Comparison of ENCODE assay signal across 23 cellular contexts in genomic region chr4:119593698-119594097, GRCh38. TPM values are rescaled to one million over a fixed set of nuclear protein-coding genes. Genes with fewer than 3 reads are reported as not detected.
DNase-seq lines count a peak whose midpoint lies in the region; ATAC-seq and TF ChIP-seq lines count a peak whose summit lies in the region.
"Had no signal": no experiment of that assay in that cellular context is flagged by ENCODE, and none has a peak within 500 bp of the region (broad histone marks: within the 10 kb centered on the region; RNA-seq: fewer than 3 reads in every experiment).

No MANE protein-coding gene starts in this region.

- no peaks in the 10 kb centered on the region for H3K27me3 ChIP-seq in sigmoid colon
- H3K27me3 ChIP-seq: BLaER1 treated with 17β-estradiol and CSF1 and Interleukin-3, amounts not matched to agents 10 nM and 100 nM had no signal

- intact Hi-C loops in left colon (cut with DNase I, micrococcal nuclease) = no loop called here
- intact Hi-C loops in sigmoid colon (cut with DNase I) = no loop called here

- TF ChIP-seq POLR2A in sigmoid colon (IDR thresholded peaks at IDR 0.05) = no peak

- DNase-seq in NCI-H524 (lab: John Stamatoyannopoulos, UW) = peak; percentile 19 to 30
- no peak for DNase-seq in NCI-H524 treated with DMSO at 0.1 percent for 48 hours (lab: John Stamatoyannopoulos, UW)
- DNase-seq in SK-N-DZ (ENCODE audit: low spot score) = peak; percentile 17
- no peak for DNase-seq in left colon
- DNase-seq in sigmoid colon = no peak
- DNase-seq in NCI-H1048 (lab: John Stamatoyannopoulos, UW) = no peak
- no peak for DNase-seq in NCI-H2029 treated with DMSO at 0.1 percent for 48 hours (lab: John Stamatoyannopoulos, UW)
- DNase-seq: 8988T; ACHN; AML-193; BE2C; CD4-positive, alpha-beta T cell; CD8-positive, alpha-beta memory T cell; DMS 273 treated with DMSO at 0.1 percent for 48 hours; DMS79; EL; GDM1; GM23248; H7; HCEC 1CT had no signal

- peak overlapping the region; percentile 22 to 80 (median 74) for H3K27ac ChIP-seq in sigmoid colon
- H3K27ac ChIP-seq: A549; BLaER1 treated with 17β-estradiol and CSF1 and Interleukin-3, amounts not matched to agents 10 nM and 100 nM; GM23248 had no signal

- WGBS in sigmoid colon, 2 donors = 64 to 75% methylated on average over 5 of the region's 5 CpGs

- peaks cover 0 to 20% (median 12%) of the 10 kb centered on the region in 4 donors for H3K36me3 ChIP-seq in sigmoid colon
- H3K36me3 ChIP-seq: BE2C had no signal

- peak; percentile 73 for ATAC-seq in left colon
- ATAC-seq: A549, GM12878 had no signal

- no peaks in the 10 kb centered on the region for H3K9me3 ChIP-seq in sigmoid colon
- H3K9me3 ChIP-seq: A549, BE2C had no signal

- TF ChIP-seq CTCF in sigmoid colon (IDR thresholded peaks at IDR 0.05) = no peak

- no peak overlapping the region for H3K4me3 ChIP-seq in sigmoid colon
- H3K4me3 ChIP-seq: A549; BLaER1 treated with 17β-estradiol and CSF1 and Interleukin-3, amounts not matched to agents 10 nM and 100 nM; GM12878; GM23248 had no signal

- peaks cover 0 to 76% (median 55%) of the 10 kb centered on the region in 4 donors for H3K4me1 ChIP-seq in sigmoid colon
- H3K4me1 ChIP-seq: A549; BE2C; BLaER1 treated with 17β-estradiol and CSF1 and Interleukin-3, amounts not matched to agents 10 nM and 100 nM had no signal

- no peak for TF ChIP-seq EP300 in sigmoid colon (IDR thresholded peaks at IDR 0.05)

RNA-seq across cellular contexts. Expression of gene PDE5A, which starts 34.9 kb away (rescaled TPM):
- polyA plus RNA-seq in SK-N-DZ (2014; cell fraction: cytosol; rRNA removed) = 2.5 TPM in 2 replicates
- polyA plus RNA-seq in SK-N-DZ (2014; cell fraction: nucleus; rRNA removed) = 3.9 and 4.9 TPM in 2 replicates
- 10 to 100 TPM; 30.7 to 53.6 TPM for total RNA-seq in left colon
- total RNA-seq in sigmoid colon = 100 to 1,000 TPM; 138 to 209 (median 149) TPM
- 1 to 10 TPM; 5.5 to 9.0 (median 7.4) TPM for polyA plus RNA-seq in sigmoid colon

Comparison
In these comparisons a context has a peak if more than half of its experiments do, and no peak if none do; other contexts are left out.
1. DNase-seq: peak in NCI-H524 (2 of 2) and SK-N-DZ (single experiment); none in NCI-H524 treated with DMSO at 0.1 percent for 48 hours (single experiment), left colon (0 of 2), sigmoid colon (single experiment), NCI-H1048 (single experiment) and NCI-H2029 treated with DMSO at 0.1 percent for 48 hours (single experiment).